In genomic region chr9:127865645-127866464, GRCh38 we compare ENCODE assay signal across 11 cellular contexts. TPM values are rescaled to one million over a fixed set of nuclear protein-coding genes. Genes with fewer than 3 reads are reported as not detected.
A peak's percentile ranks its signal among the peaks of the same experiment; 100 is the strongest.
DNase-seq lines count a peak whose midpoint lies in the region; ATAC-seq and TF ChIP-seq lines count a peak whose summit lies in the region.
"Had no signal": no experiment of that assay in that cellular context is flagged by ENCODE, and none has a peak within 500 bp of the region (broad histone marks: within the 10 kb centered on the region; RNA-seq: fewer than 3 reads in every experiment).

No MANE protein-coding gene starts in this region.

- peaks cover 0 to 32% of the 10 kb centered on the region in 2 experiments; a peak in 2 of 3 replicates for H3K36me3 ChIP-seq in HEK293 (ENCODE audit: control insufficient read depth in 2 of 2, insufficient read depth in 1 of 2, low read length in 2 of 2)

- no peak for DNase-seq in activated CD4-positive, CD25-positive, alpha-beta regulatory T cell (lab: John Stamatoyannopoulos, UW)
- DNase-seq in activated T-cell treated with anti-CD3 and anti-CD28 coated beads, Interleukin-2, amount 50 U/mL, for 48 hours, result peak; percentile 51 to 53
- DNase-seq in natural killer cell (no peak), NCI-H2029 treated with DMSO at 0.1 percent for 48 hours (lab: John Stamatoyannopoulos, UW) (no peak), ACHN (no peak)
- DNase-seq: caudate nucleus, DMS79 treated with DMSO at 0.1 percent for 48 hours had no signal

- H3K4me1 Mint-ChIP-seq in natural killer cell, result peaks cover 14 to 39% of the 10 kb centered on the region in 2 donors
- H3K4me1 Mint-ChIP-seq: neural crest cell had no signal

- H3K4me3 ChIP-seq in HEK293 (ENCODE audit: low read depth, low read length), result no peak overlapping the region

- H3K36me3 Mint-ChIP-seq in natural killer cell, result no peaks in the 10 kb centered on the region

- no peak for TF ChIP-seq CTCF in HEK293 (tag by site-specific recombination; IDR thresholded peaks at IDR 0.05)
- TF ChIP-seq CTCF in natural killer cell (IDR thresholded peaks at IDR 0.05), result no peak

- in situ Hi-C loops in ACHN (cut with HindIII; ENCODE audit: low pct_ligation_motif_present, low pct_unique_long_range_greater_than_20kb, low sequenced_read_pairs), result no loop called here

- no peaks in the 10 kb centered on the region for H3K27me3 Mint-ChIP-seq in natural killer cell (ENCODE audit: low read depth in 2 of 2)

- H3K27ac ChIP-seq in HEK293 (ENCODE audit: extremely low read depth, low read depth, low read length), result no peak overlapping the region

- POLR2A ChIA-PET in HEK293 (lab: Yijun Ruan, JAX), result no interaction called here

- ATAC-seq in activated CD4-positive, CD25-positive, alpha-beta regulatory T cell treated with anti-CD3 and anti-CD28 coated beads, Interleukin-2, amount 50 U/mL, for 24 hours, result peak; percentile 33 to 53
- ATAC-seq in natural killer cell (no peak), GM18519 (IDR thresholded peaks at IDR 0.05; ENCODE audit: low FRiP score, unreplicated experiment) (no peak)

- H3K9me3 Mint-ChIP-seq in natural killer cell, result no peaks in the 10 kb centered on the region
- H3K9me3 Mint-ChIP-seq: neural crest cell had no signal

- H3K4me3 Mint-ChIP-seq in natural killer cell, result no peak overlapping the region
- H3K4me3 Mint-ChIP-seq: neural crest cell had no signal

- H3K9me3 ChIP-seq in HEK293 (ENCODE audit: control insufficient read depth, insufficient read depth, low read depth, low read length), result no peaks in the 10 kb centered on the region

- peak overlapping the region; percentile 60 to 63 for H3K27ac Mint-ChIP-seq in natural killer cell

- CTCF ChIA-PET in HEK293 (lab: Yijun Ruan, JAX), result interaction anchor here (1.4 to 1.6 kb wide), 3 partner anchors 13 to 130 kb away, joined by 3 to 6 read pairs (median 5); partner anchors contain the start of gene TOR2A

- H3K4me1 ChIP-seq in HEK293 (ENCODE audit: control insufficient read depth, insufficient read depth, low read length), result no peaks in the 10 kb centered on the region; the same call in 1 of the 2 replicates

- intact Hi-C loops in natural killer cell (cut with micrococcal nuclease), result loop anchor here (5.0 to 10.0 kb wide), 3 partner anchors 64 to 361 kb away; partner anchors contain the start of genes CDK9 and FPGS

TF ChIP-seq in HEK293, 187 proteins besides CTCF, POLR2A, EP300 and RAD21 (continues in another document):
- TF ChIP-seq TRIM28 (IDR thresholded peaks at IDR 0.05; ENCODE audit: borderline replicate concordance, low read length) (0 out of 2 replicates have a peak, but pooled peaks have one; percentile 58), ZNF311 (tag by site-specific recombination; IDR thresholded peaks at IDR 0.05; ENCODE audit: borderline replicate concordance) (no peak), ZNF366 (tag by site-specific recombination; conservative IDR thresholded peaks at IDR 0.05) (0 out of 2 replicates have a peak, but pooled peaks have one; percentile 26), PRDM1 (tag by site-specific recombination; IDR thresholded peaks at IDR 0.05) (peak; percentile 87), ZNF600 (tag by site-specific recombination; IDR thresholded peaks at IDR 0.05) (peak; percentile 44; the same call in 1 of the 2 replicates), ZNF692 (tag by site-specific recombination; IDR thresholded peaks at IDR 0.05) (no peak), EGR2 (tag by site-specific recombination; IDR thresholded peaks at IDR 0.05; ENCODE audit: low read depth) (peak; percentile 68), KLF9 (tag by site-specific recombination; IDR thresholded peaks at IDR 0.05; ENCODE audit: low read depth) (no peak), ZSCAN4 (tag by site-specific recombination; IDR thresholded peaks at IDR 0.05) (peak; percentile 79)
- TF ChIP-seq, protein P1, sequence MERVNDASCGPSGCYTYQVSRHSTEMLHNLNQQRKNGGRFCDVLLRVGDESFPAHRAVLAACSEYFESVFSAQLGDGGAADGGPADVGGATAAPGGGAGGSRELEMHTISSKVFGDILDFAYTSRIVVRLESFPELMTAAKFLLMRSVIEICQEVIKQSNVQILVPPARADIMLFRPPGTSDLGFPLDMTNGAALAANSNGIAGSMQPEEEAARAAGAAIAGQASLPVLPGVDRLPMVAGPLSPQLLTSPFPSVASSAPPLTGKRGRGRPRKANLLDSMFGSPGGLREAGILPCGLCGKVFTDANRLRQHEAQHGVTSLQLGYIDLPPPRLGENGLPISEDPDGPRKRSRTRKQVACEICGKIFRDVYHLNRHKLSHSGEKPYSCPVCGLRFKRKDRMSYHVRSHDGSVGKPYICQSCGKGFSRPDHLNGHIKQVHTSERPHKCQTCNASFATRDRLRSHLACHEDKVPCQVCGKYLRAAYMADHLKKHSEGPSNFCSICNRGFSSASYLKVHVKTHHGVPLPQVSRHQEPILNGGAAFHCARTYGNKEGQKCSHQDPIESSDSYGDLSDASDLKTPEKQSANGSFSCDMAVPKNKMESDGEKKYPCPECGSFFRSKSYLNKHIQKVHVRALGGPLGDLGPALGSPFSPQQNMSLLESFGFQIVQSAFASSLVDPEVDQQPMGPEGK (tag by site-specific recombination; IDR thresholded peaks at IDR 0.05), result no peak
- TF ChIP-seq, protein P2, sequence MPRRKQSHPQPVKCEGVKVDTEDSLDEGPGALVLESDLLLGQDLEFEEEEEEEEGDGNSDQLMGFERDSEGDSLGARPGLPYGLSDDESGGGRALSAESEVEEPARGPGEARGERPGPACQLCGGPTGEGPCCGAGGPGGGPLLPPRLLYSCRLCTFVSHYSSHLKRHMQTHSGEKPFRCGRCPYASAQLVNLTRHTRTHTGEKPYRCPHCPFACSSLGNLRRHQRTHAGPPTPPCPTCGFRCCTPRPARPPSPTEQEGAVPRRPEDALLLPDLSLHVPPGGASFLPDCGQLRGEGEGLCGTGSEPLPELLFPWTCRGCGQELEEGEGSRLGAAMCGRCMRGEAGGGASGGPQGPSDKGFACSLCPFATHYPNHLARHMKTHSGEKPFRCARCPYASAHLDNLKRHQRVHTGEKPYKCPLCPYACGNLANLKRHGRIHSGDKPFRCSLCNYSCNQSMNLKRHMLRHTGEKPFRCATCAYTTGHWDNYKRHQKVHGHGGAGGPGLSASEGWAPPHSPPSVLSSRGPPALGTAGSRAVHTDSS (tag by site-specific recombination; IDR thresholded peaks at IDR 0.05), result no peak
- TF ChIP-seq, protein P3, sequence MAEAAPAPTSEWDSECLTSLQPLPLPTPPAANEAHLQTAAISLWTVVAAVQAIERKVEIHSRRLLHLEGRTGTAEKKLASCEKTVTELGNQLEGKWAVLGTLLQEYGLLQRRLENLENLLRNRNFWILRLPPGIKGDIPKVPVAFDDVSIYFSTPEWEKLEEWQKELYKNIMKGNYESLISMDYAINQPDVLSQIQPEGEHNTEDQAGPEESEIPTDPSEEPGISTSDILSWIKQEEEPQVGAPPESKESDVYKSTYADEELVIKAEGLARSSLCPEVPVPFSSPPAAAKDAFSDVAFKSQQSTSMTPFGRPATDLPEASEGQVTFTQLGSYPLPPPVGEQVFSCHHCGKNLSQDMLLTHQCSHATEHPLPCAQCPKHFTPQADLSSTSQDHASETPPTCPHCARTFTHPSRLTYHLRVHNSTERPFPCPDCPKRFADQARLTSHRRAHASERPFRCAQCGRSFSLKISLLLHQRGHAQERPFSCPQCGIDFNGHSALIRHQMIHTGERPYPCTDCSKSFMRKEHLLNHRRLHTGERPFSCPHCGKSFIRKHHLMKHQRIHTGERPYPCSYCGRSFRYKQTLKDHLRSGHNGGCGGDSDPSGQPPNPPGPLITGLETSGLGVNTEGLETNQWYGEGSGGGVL (tag by site-specific recombination; IDR thresholded peaks at IDR 0.05), result peak; percentile 53
- TF ChIP-seq, protein P4, sequence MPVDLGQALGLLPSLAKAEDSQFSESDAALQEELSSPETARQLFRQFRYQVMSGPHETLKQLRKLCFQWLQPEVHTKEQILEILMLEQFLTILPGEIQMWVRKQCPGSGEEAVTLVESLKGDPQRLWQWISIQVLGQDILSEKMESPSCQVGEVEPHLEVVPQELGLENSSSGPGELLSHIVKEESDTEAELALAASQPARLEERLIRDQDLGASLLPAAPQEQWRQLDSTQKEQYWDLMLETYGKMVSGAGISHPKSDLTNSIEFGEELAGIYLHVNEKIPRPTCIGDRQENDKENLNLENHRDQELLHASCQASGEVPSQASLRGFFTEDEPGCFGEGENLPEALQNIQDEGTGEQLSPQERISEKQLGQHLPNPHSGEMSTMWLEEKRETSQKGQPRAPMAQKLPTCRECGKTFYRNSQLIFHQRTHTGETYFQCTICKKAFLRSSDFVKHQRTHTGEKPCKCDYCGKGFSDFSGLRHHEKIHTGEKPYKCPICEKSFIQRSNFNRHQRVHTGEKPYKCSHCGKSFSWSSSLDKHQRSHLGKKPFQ (tag by site-specific recombination; IDR thresholded peaks at IDR 0.05), result peak; percentile 91

RNA-seq across cellular contexts. Expression of gene ENG, which starts 11.4 kb away (rescaled TPM):
- 10 to 100 TPM in 2 of 3 donors, 1 to 10 TPM in 1; 8.5 to 13.6 (median 12.3) TPM for total RNA-seq in natural killer cell

RNA-seq across cellular contexts. Expression of gene AK1, which starts 11.6 kb away (rescaled TPM):
- total RNA-seq in natural killer cell, result 10 to 100 TPM; 47.3 to 76.3 (median 54.2) TPM

RNA-seq across cellular contexts. Expression of gene ST6GALNAC6, which starts 33.5 kb away (rescaled TPM):
- 100 to 1,000 TPM; 120 to 148 (median 127) TPM for total RNA-seq in natural killer cell

RNA-seq across cellular contexts. Expression of gene ST6GALNAC4, which starts 51.0 kb away (rescaled TPM):
- total RNA-seq in natural killer cell, result 10 to 100 TPM; 18.8 to 33.0 (median 20.4) TPM

Comparison
In these comparisons a context has a peak if more than half of its experiments do, and no peak if none do; other contexts are left out.
1. ATAC-seq: peak in activated CD4-positive, CD25-positive, alpha-beta regulatory T cell treated with anti-CD3 and anti-CD28 coated beads, Interleukin-2, amount 50 U/mL, for 24 hours (2 of 2); none in natural killer cell (0 of 3) and GM18519 (single experiment).
2. DNase-seq: peak in activated T-cell treated with anti-CD3 and anti-CD28 coated beads, Interleukin-2, amount 50 U/mL, for 48 hours (2 of 2); none in activated CD4-positive, CD25-positive, alpha-beta regulatory T cell (0 of 4), natural killer cell (single experiment), NCI-H2029 treated with DMSO at 0.1 percent for 48 hours (single experiment) and ACHN (single experiment).